18 cellular contexts compared by ENCODE assay signal in genomic region chr5:35246411-35246810, GRCh38. TPM values are rescaled to one million over a fixed set of nuclear protein-coding genes. Genes with fewer than 3 reads are reported as not detected.
DNase-seq lines count a peak whose midpoint lies in the region; TF ChIP-seq lines count a peak whose summit lies in the region.
"Had no signal": no experiment of that assay in that cellular context is flagged by ENCODE, and none has a peak within 500 bp of the region (broad histone marks: within the 10 kb centered on the region; RNA-seq: fewer than 3 reads in every experiment).

No MANE protein-coding gene starts in this region.

- H3K4me1 ChIP-seq in Loucy (ENCODE audit: insufficient read depth, low read length, poor library complexity, severe bottlenecking) (peaks cover 3% of the 10 kb centered on the region), neuronal stem cell (ENCODE audit: control insufficient read depth in 2 of 2, insufficient read depth in 1 of 2, low read depth in 1 of 2, low read length in 2 of 2) (peaks cover 6 to 30% of the 10 kb centered on the region in 2 donors)

- H3K36me3 ChIP-seq in Loucy (ENCODE audit: insufficient read depth, low read length) (no peaks in the 10 kb centered on the region), neuronal stem cell (replicated peaks in 1 of 2; ENCODE audit: control insufficient read depth in 2 of 2, insufficient read depth in 2 of 2, low read length in 2 of 2) (no peaks in the 10 kb centered on the region)
- H3K36me3 ChIP-seq: BLaER1 treated with 17β-estradiol and CSF1 and Interleukin-3, amounts not matched to agents 10 nM and 100 nM had no signal

- TF ChIP-seq CTCF in Loucy (conservative IDR thresholded peaks at IDR 0.05; ENCODE audit: low read length) (peak; percentile 40), epithelial cell of proximal tubule (conservative IDR thresholded peaks at IDR 0.05; ENCODE audit: low read depth, low read length) (peak; percentile 44)

- H3K9ac ChIP-seq in Loucy (ENCODE audit: low read depth, low read length, poor library complexity, severe bottlenecking) (no peak overlapping the region), neuronal stem cell (ENCODE audit: low read depth, low read length, poor library complexity) (no peak overlapping the region)
- H3K9ac ChIP-seq: BLaER1 treated with 17β-estradiol and CSF1 and Interleukin-3, amounts not matched to agents 10 nM and 100 nM had no signal

- no peak overlapping the region for H4K8ac ChIP-seq in neuronal stem cell (ENCODE audit: low read depth, low read length)

- H3K9me3 ChIP-seq in Loucy (ENCODE audit: insufficient read depth, low read depth, low read length) = no peaks in the 10 kb centered on the region
- peaks cover 0 to 4% of the 10 kb centered on the region in 2 donors for H3K9me3 ChIP-seq in neuronal stem cell (replicated peaks in 1 of 2; ENCODE audit: control insufficient read depth in 2 of 2, insufficient read depth in 1 of 2, low read depth in 1 of 2, low read length in 2 of 2)

- no peak overlapping the region for H2BK15ac ChIP-seq in neuronal stem cell (ENCODE audit: low read length)

- no peak overlapping the region for H2BK120ac ChIP-seq in neuronal stem cell (ENCODE audit: low read depth, low read length)

- no peaks in the 10 kb centered on the region for H3K79me1 ChIP-seq in neuronal stem cell (ENCODE audit: low read depth, low read length)

- no peak overlapping the region for H4K91ac ChIP-seq in neuronal stem cell (ENCODE audit: low read depth, low read length, poor library complexity)

- H3K4me2 ChIP-seq in Loucy (ENCODE audit: low read depth, low read length, poor library complexity, severe bottlenecking) (no peak overlapping the region), neuronal stem cell (ENCODE audit: insufficient read depth, low read length, poor library complexity, severe bottlenecking) (no peak overlapping the region)
- H3K4me2 ChIP-seq: BLaER1 treated with 17β-estradiol and CSF1 and Interleukin-3, amounts not matched to agents 10 nM and 100 nM had no signal

- H2AFZ ChIP-seq in Loucy (ENCODE audit: low read length) (peak overlapping the region; percentile 44), neuronal stem cell (ENCODE audit: low read length) (peak overlapping the region; percentile 63)

- no peak overlapping the region for H2BK12ac ChIP-seq in neuronal stem cell (ENCODE audit: low read length)

- no peak overlapping the region for H3K14ac ChIP-seq in neuronal stem cell (ENCODE audit: low read length)

- H3K27me3 ChIP-seq in Loucy (ENCODE audit: insufficient read depth, low read length, poor library complexity, severe bottlenecking) (no peaks in the 10 kb centered on the region), neuronal stem cell (ENCODE audit: control insufficient read depth in 3 of 3, insufficient read depth in 3 of 3, low read depth in 1 of 3, low read length in 3 of 3) (no peaks in the 10 kb centered on the region)
- H3K27me3 ChIP-seq: BLaER1 treated with 17β-estradiol and CSF1 and Interleukin-3, amounts not matched to agents 10 nM and 100 nM had no signal

- no peaks in the 10 kb centered on the region for H3K79me2 ChIP-seq in Loucy (ENCODE audit: insufficient read depth, low read length)

- H3F3A ChIP-seq in Loucy (ENCODE audit: low read depth) = no peaks in the 10 kb centered on the region

- no CpG with 5 or more reads among the region's 2 CpGs for WGBS in neuronal stem cell (ENCODE audit: extremely low coverage in 2 of 2, insufficient read length in 2 of 2, insufficient replicate concordance in 1 of 2), 2 donors

- H2AK5ac ChIP-seq in neuronal stem cell (ENCODE audit: low read depth, low read length) = no peak overlapping the region

- no peak overlapping the region for H3K4me3 ChIP-seq in Loucy (ENCODE audit: low read length, poor library complexity, severe bottlenecking)
- no peak overlapping the region for H3K4me3 ChIP-seq in epithelial cell of proximal tubule (ENCODE audit: low read depth, low read length)
- H3K4me3 ChIP-seq in neuronal stem cell (ENCODE audit: low read length in 2 of 2) = no peak overlapping the region
- H3K4me3 ChIP-seq: BLaER1 treated with 17β-estradiol and CSF1 and Interleukin-3, amounts not matched to agents 10 nM and 100 nM had no signal

- no peak overlapping the region for H3K27ac ChIP-seq in neuronal stem cell (replicated peaks; ENCODE audit: low read length)
- H3K27ac ChIP-seq: BLaER1 treated with 17β-estradiol and CSF1 and Interleukin-3, amounts not matched to agents 10 nM and 100 nM had no signal

- DNase-seq in G401 (ENCODE audit: low spot score) = peak; percentile 53
- DNase-seq in epithelial cell of proximal tubule (ENCODE audit: low read depth) = no peak
- DNase-seq in neuronal stem cell (ENCODE audit: low spot score) = no peak
- no peak for DNase-seq in amygdala (lab: John Stamatoyannopoulos, UW)
- DNase-seq in activated CD8-positive, alpha-beta memory T cell treated with anti-CD3 and anti-CD28 coated beads, Interleukin-2, amount 50 U/mL, for 4 hours = no peak
- no peak for DNase-seq in NCI-H187 treated with DMSO at 0.1 percent for 48 hours (lab: John Stamatoyannopoulos, UW)
- DNase-seq in NCI-H2171 treated with DMSO at 0.1 percent for 48 hours (lab: John Stamatoyannopoulos, UW) = no peak
- DNase-seq: activated B cell treated with CpG ODN at 0.5 μM for 24 hours; activated T-cell treated with anti-CD3 and anti-CD28 coated beads, Interleukin-2, amount 50 U/mL, for 24 hours; HCEC 1CT; immature natural killer cell; KBM-7; NCI-H226; SHP77 treated with DMSO at 0.1 percent for 48 hours had no signal

- no peak overlapping the region for H2BK5ac ChIP-seq in neuronal stem cell (ENCODE audit: low read length)

- no peak overlapping the region for H3K23ac ChIP-seq in neuronal stem cell (ENCODE audit: low read depth, low read length, poor library complexity)

- in situ Hi-C loops in G401 (cut with HindIII; ENCODE audit: low sequenced_read_pairs) = no loop called here

- H4K20me1 ChIP-seq in Loucy (ENCODE audit: insufficient read depth, low read length, poor library complexity, severe bottlenecking) = no peaks in the 10 kb centered on the region
- H4K20me1 ChIP-seq: BLaER1 treated with 17β-estradiol and CSF1 and Interleukin-3, amounts not matched to agents 10 nM and 100 nM had no signal

- no peak overlapping the region for H3K18ac ChIP-seq in neuronal stem cell (ENCODE audit: low read length)

- no peaks in the 10 kb centered on the region for H3K9me2 ChIP-seq in Loucy (replicated peaks; ENCODE audit: low read depth, low read length)

- no peak overlapping the region for H3K4ac ChIP-seq in neuronal stem cell (ENCODE audit: low read length)

RNA-seq across cellular contexts. Expression of gene PRLR, which starts 16.1 kb away (rescaled TPM):
- not detected in 2 replicates for total RNA-seq in G401 (2014; rRNA removed; shearing (Covaris generic))
- 0.22 and 0.35 TPM in 2 replicates for total RNA-seq in epithelial cell of proximal tubule
- 0.11 TPM for polyA plus RNA-seq in neuronal stem cell (2013, experiment 1 of 2)
- 0.12 TPM for polyA plus RNA-seq in neuronal stem cell (2013, experiment 2 of 2)
- total RNA-seq: bronchial epithelial cell; natural killer cell treated with Interleukin-12 subunit alpha and Interleukin-12 subunit beta and Interleukin-15 and Interleukin-18, amount 100 ng/mL, for 72 hours had no signal
- polyA plus RNA-seq: immature natural killer cell had no signal
